ENCODE assay signal across 18 cellular contexts in the genomic region with DNA sequence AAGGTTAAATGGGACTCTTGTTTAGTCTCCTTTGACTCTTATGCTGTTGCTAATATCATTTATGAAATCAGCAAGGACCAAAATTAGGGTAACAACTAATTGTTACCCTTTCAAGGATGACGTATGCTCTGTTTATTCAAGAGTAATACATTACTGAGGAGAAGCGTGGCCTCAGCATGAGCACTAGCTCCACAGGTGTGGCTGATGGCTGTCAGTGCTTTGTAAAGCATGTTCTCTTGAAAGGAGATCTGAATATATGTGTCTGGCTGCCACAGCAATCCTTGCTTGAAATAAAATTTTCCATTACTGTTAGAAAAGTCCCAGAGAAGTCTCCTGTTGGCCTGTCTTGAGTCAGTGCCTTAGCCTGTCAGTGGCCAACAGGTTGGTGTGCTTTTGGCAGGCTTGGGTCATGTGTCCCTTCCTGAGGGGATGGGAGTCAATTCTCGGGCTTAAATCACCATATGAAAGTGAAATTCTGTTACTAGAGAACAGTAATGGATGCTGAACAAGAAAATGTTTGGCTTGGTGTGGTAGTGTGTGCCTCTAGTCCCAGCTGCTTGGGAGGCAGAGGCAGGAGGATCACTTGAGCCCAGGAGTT. TPM values are rescaled to one million over a fixed set of nuclear protein-coding genes. Genes with fewer than 3 reads are reported as not detected.
DNase-seq lines count a peak whose midpoint lies in the region; ATAC-seq and TF ChIP-seq lines count a peak whose summit lies in the region.
"Had no signal": no experiment of that assay in that cellular context is flagged by ENCODE, and none has a peak within 500 bp of the region (broad histone marks: within the 10 kb centered on the region; RNA-seq: fewer than 3 reads in every experiment).

No MANE protein-coding gene starts in this region.

- DNase-seq in iPS-NIHi11 (ENCODE audit: low spot score) (no peak), DMS 273 treated with DMSO at 0.1 percent for 48 hours (lab: John Stamatoyannopoulos, UW) (no peak)
- DNase-seq: activated CD4-positive, alpha-beta T cell treated with anti-CD3 and anti-CD28 coated beads for 36 hours; activated T-cell treated with anti-CD3 and anti-CD28 coated beads, Interleukin-2, amount 50 U/mL, for 1 hour; GOT3; head of caudate nucleus; kidney glomerular epithelial cell; NCI-H1436 treated with DMSO at 0.1 percent for 48 hours; RPMI8226; T-helper 17 cell; testis had no signal

- H3K36me3 Mint-ChIP-seq in brain (peaks cover 40% of the 10 kb centered on the region), nephron (ENCODE audit: low read depth) (peaks cover 27% of the 10 kb centered on the region)
- H3K36me3 Mint-ChIP-seq: CD14-positive monocyte had no signal

- H3K27me3 Mint-ChIP-seq in brain (no peaks in the 10 kb centered on the region), nephron (ENCODE audit: low read depth) (no peaks in the 10 kb centered on the region)
- H3K27me3 Mint-ChIP-seq: activated CD4-positive, alpha-beta T cell treated with anti-CD3 and anti-CD28 coated beads for 36 hours; T-helper 17 cell had no signal

- H3K9me3 Mint-ChIP-seq in brain (peaks cover 0 to 16% (median 9%) of the 10 kb centered on the region in 5 experiments), nephron (no peaks in the 10 kb centered on the region)

- TF ChIP-seq CTCF in brain (conservative IDR thresholded peaks at IDR 0.05) (no peak), nephron (IDR thresholded peaks at IDR 0.05; ENCODE audit: unreplicated experiment in 3 of 3) (no peak)

- ATAC-seq in GM19463 (IDR thresholded peaks at IDR 0.05; ENCODE audit: unreplicated experiment) (peak; percentile 70), HG03571 (IDR thresholded peaks at IDR 0.05; ENCODE audit: unreplicated experiment) (peak; percentile 46), HG02885 (IDR thresholded peaks at IDR 0.05; ENCODE audit: poor library complexity, unreplicated experiment) (no peak)
- ATAC-seq: activated CD4-positive, alpha-beta T cell treated with anti-CD3 and anti-CD28 coated beads for 36 hours; K562; T-helper 17 cell had no signal

- peaks cover 19% of the 10 kb centered on the region for H3K4me1 Mint-ChIP-seq in brain
- peaks cover 10% of the 10 kb centered on the region for H3K4me1 Mint-ChIP-seq in nephron

- peak overlapping the region in 3 of 5 experiments; percentile 71 to 88 (median 80) for H3K27ac Mint-ChIP-seq in brain
- H3K27ac Mint-ChIP-seq in nephron = peak overlapping the region; percentile 22 to 60 (median 36)
- H3K27ac Mint-ChIP-seq: activated CD4-positive, alpha-beta T cell treated with anti-CD3 and anti-CD28 coated beads for 36 hours; CD14-positive monocyte; T-helper 17 cell had no signal

- peak overlapping the region in 1 of 5 experiments; percentile 34 for H3K4me3 Mint-ChIP-seq in brain
- no peak overlapping the region for H3K4me3 Mint-ChIP-seq in nephron
- H3K4me3 Mint-ChIP-seq: activated CD4-positive, alpha-beta T cell treated with anti-CD3 and anti-CD28 coated beads for 36 hours; CD14-positive monocyte; T-helper 17 cell had no signal

RNA-seq across cellular contexts. Expression of a gene that starts 32.7 kb away (rescaled TPM):
- polyA plus RNA-seq in brain (ENCODE audit: insufficient read depth, low read depth, low replicate concordance) = 52.3 TPM
